15 cellular contexts compared by ENCODE assay signal in genomic region chr9:89411759-89412158, GRCh38.
A peak's percentile ranks its signal among the peaks of the same experiment; 100 is the strongest.
DNase-seq lines count a peak whose midpoint lies in the region; ATAC-seq and TF ChIP-seq lines count a peak whose summit lies in the region.
"Had no signal": no experiment of that assay in that cellular context is flagged by ENCODE, and none has a peak within 500 bp of the region (broad histone marks: within the 10 kb centered on the region; RNA-seq: fewer than 3 reads in every experiment).

No MANE protein-coding gene starts in this region.

- peaks cover 87% of the 10 kb centered on the region for H3K4me1 Mint-ChIP-seq in activated CD4-positive, alpha-beta T cell treated with anti-CD3 and anti-CD28 coated beads, Interleukin-2, amount 10 ng/mL, durations not matched to agents 7 days and 5 days
- H3K4me1 Mint-ChIP-seq in activated B cell treated with CpG ODN at 0.5 μM for 24 hours = peaks cover 56% of the 10 kb centered on the region

- ATAC-seq in activated B cell treated with CpG ODN at 0.5 μM for 24 hours (ENCODE audit: low read depth) (no peak), psoas muscle (no peak)
- ATAC-seq: A549, K562 had no signal

- no peak overlapping the region for H4K5ac ChIP-seq in mesendoderm (ENCODE audit: low read length)

- TF ChIP-seq CTCF in activated B cell treated with CpG ODN at 0.5 μM for 24 hours (IDR thresholded peaks at IDR 0.05) (no peak), dorsolateral prefrontal cortex (IDR thresholded peaks at IDR 0.05 in 54 of 56, conservative IDR thresholded peaks at IDR 0.05 in 2 of 56; ENCODE audit: low read depth in 1 of 56, partially characterized antibody in 56 of 56) (no peak), psoas muscle (IDR thresholded peaks at IDR 0.05) (no peak)

- no peak overlapping the region for H3K18ac ChIP-seq in mesendoderm (ENCODE audit: low read length)

- H3K36me3 ChIP-seq in psoas muscle (ENCODE audit: insufficient read depth in 1 of 2, low read depth in 1 of 2) (no peaks in the 10 kb centered on the region), mesendoderm (ENCODE audit: control insufficient read depth, insufficient read depth, low read length) (no peaks in the 10 kb centered on the region)
- H3K36me3 ChIP-seq: left ventricle myocardium inferior had no signal

- H3K36me3 Mint-ChIP-seq in activated CD4-positive, alpha-beta T cell treated with anti-CD3 and anti-CD28 coated beads, Interleukin-2, amount 10 ng/mL, durations not matched to agents 7 days and 5 days (ENCODE audit: low read depth) = peaks cover 87% of the 10 kb centered on the region
- H3K36me3 Mint-ChIP-seq in activated B cell treated with CpG ODN at 0.5 μM for 24 hours (ENCODE audit: low read depth) = peaks cover 39% of the 10 kb centered on the region

- no peak overlapping the region for H2BK15ac ChIP-seq in mesendoderm (replicated peaks; ENCODE audit: low read depth)

- 65 to 89% (median 66%) methylated on average over 6 of the region's 6 CpGs for WGBS in psoas muscle, 3 donors
- WGBS in mesendoderm (ENCODE audit: extremely low coverage, insufficient coverage, low lambda C conversion rate) = no CpG with 5 or more reads among the region's 6 CpGs

- peaks cover 2% of the 10 kb centered on the region for H3K79me1 ChIP-seq in mesendoderm (ENCODE audit: low read length)

- H3K23ac ChIP-seq in mesendoderm (ENCODE audit: low read length) = no peak overlapping the region

- H2BK120ac ChIP-seq in mesendoderm (ENCODE audit: low read depth, low read length) = no peak overlapping the region

- no peak overlapping the region for H2BK5ac ChIP-seq in mesendoderm (ENCODE audit: low read length)

- peak overlapping the region; percentile 87 for H3K27ac Mint-ChIP-seq in activated CD4-positive, alpha-beta T cell treated with anti-CD3 and anti-CD28 coated beads, Interleukin-2, amount 10 ng/mL, durations not matched to agents 7 days and 5 days
- H3K27ac Mint-ChIP-seq in activated B cell treated with CpG ODN at 0.5 μM for 24 hours = peak overlapping the region; percentile 59

- no peak overlapping the region for H3K4me2 ChIP-seq in mesendoderm (ENCODE audit: low read length)
- H3K4me2 ChIP-seq: A549 had no signal

- no peak overlapping the region for H3K9ac ChIP-seq in mesendoderm (ENCODE audit: low read length)

- CTCF ChIA-PET in activated CD4-positive, alpha-beta T cell treated with anti-CD3 and anti-CD28 coated beads, Interleukin-2, amount 10 ng/mL, durations not matched to agents 7 days and 5 days (lab: Charles Lee) = interaction anchor here (1.6 to 1.7 kb wide), 2 partner anchors 45 to 138 kb away, joined by 3 to 6 read pairs; no protein-coding TSS in a partner anchor
- CTCF ChIA-PET in activated B cell treated with CpG ODN at 0.5 μM for 24 hours (lab: Charles Lee) = no interaction called here

- H3K4me3 Mint-ChIP-seq in activated CD4-positive, alpha-beta T cell treated with anti-CD3 and anti-CD28 coated beads, Interleukin-2, amount 10 ng/mL, durations not matched to agents 7 days and 5 days = no peak overlapping the region
- H3K4me3 Mint-ChIP-seq in activated B cell treated with CpG ODN at 0.5 μM for 24 hours = no peak overlapping the region

- no peak overlapping the region for H2AK5ac ChIP-seq in mesendoderm (ENCODE audit: low read length)

- H3K4me1 ChIP-seq in psoas muscle = peaks cover 50% of the 10 kb centered on the region
- H3K4me1 ChIP-seq in mesendoderm (ENCODE audit: control insufficient read depth, low read depth, low read length) = peaks cover 14% of the 10 kb centered on the region
- H3K4me1 ChIP-seq: A549 had no signal

- H3K79me2 ChIP-seq in mesendoderm (ENCODE audit: control insufficient read depth, insufficient read depth, low read length) = no peaks in the 10 kb centered on the region

- H3K27ac ChIP-seq in dorsolateral prefrontal cortex = peak overlapping the region in 41 of 59 donors; percentile 1 to 83 (median 51)
- peak overlapping the region; percentile 24 for H3K27ac ChIP-seq in psoas muscle
- H3K27ac ChIP-seq in mesendoderm (ENCODE audit: low read depth, low read length) = no peak overlapping the region
- H3K27ac ChIP-seq: A549, HL-60, left ventricle myocardium inferior had no signal

- no peaks in the 10 kb centered on the region for H3K27me3 Mint-ChIP-seq in activated CD4-positive, alpha-beta T cell treated with anti-CD3 and anti-CD28 coated beads, Interleukin-2, amount 10 ng/mL, durations not matched to agents 7 days and 5 days
- H3K27me3 Mint-ChIP-seq in activated B cell treated with CpG ODN at 0.5 μM for 24 hours = no peaks in the 10 kb centered on the region

- peaks cover 4% of the 10 kb centered on the region for H3K9me3 Mint-ChIP-seq in activated CD4-positive, alpha-beta T cell treated with anti-CD3 and anti-CD28 coated beads, Interleukin-2, amount 10 ng/mL, durations not matched to agents 7 days and 5 days
- peaks cover 5% of the 10 kb centered on the region for H3K9me3 Mint-ChIP-seq in activated B cell treated with CpG ODN at 0.5 μM for 24 hours

- H4K8ac ChIP-seq in mesendoderm (ENCODE audit: low read depth, low read length) = no peak overlapping the region

- no peak overlapping the region for H3K56ac ChIP-seq in mesendoderm (ENCODE audit: low read length)

- no peaks in the 10 kb centered on the region for H3K9me3 ChIP-seq in psoas muscle
- H3K9me3 ChIP-seq: A549 had no signal

- intact Hi-C loops in activated B cell treated with CpG ODN at 0.5 μM for 24 hours (cut with micrococcal nuclease) (no loop called here), dorsolateral prefrontal cortex (cut with DNase I) (no loop called here), psoas muscle (cut with DNase I) (loop anchor here (10.0 kb wide), 1 partner anchor 133 kb away; no protein-coding TSS in a partner anchor)

- no peaks in the 10 kb centered on the region for H3K27me3 ChIP-seq in dorsolateral prefrontal cortex
- H3K27me3 ChIP-seq in psoas muscle (ENCODE audit: insufficient read depth in 3 of 3, low read length in 2 of 3) = no peaks in the 10 kb centered on the region
- H3K27me3 ChIP-seq in mesendoderm (ENCODE audit: insufficient read depth, low read length, poor library complexity) = no peaks in the 10 kb centered on the region

- no peak for DNase-seq in activated CD4-positive, alpha-beta T cell treated with anti-CD3 and anti-CD28 coated beads, Interleukin-2, amount 10 ng/mL, durations not matched to agents 7 days and 5 days
- DNase-seq in activated CD4-positive, alpha-beta T cell treated with anti-CD3 and anti-CD28 coated beads, Interleukin-2, amount 50 U/mL, for 1 hour = no peak
- DNase-seq in activated B cell treated with CpG ODN at 0.5 μM for 24 hours (no peak), dorsolateral prefrontal cortex (no peak), psoas muscle (no peak), mesendoderm (no peak), NCI-H510A (lab: John Stamatoyannopoulos, UW) (no peak), NCI-H146 treated with DMSO at 0.1 percent for 48 hours (lab: John Stamatoyannopoulos, UW; ENCODE audit: unreplicated experiment) (no peak)
- DNase-seq: anterior cingulate cortex, foreskin fibroblast, left ventricle myocardium inferior, NCI-H1048 had no signal

- POLR2A ChIA-PET in activated CD4-positive, alpha-beta T cell treated with anti-CD3 and anti-CD28 coated beads, Interleukin-2, amount 10 ng/mL, durations not matched to agents 7 days and 5 days (lab: Charles Lee) = no interaction called here
- POLR2A ChIA-PET in activated B cell treated with CpG ODN at 0.5 μM for 24 hours (lab: Charles Lee) = no interaction called here

- H3K4ac ChIP-seq in mesendoderm (ENCODE audit: low read depth, low read length) = no peak overlapping the region

- H3K4me3 ChIP-seq in dorsolateral prefrontal cortex (no peak overlapping the region), psoas muscle (no peak overlapping the region), mesendoderm (ENCODE audit: low read length) (no peak overlapping the region)
- H3K4me3 ChIP-seq: A549, K562, left ventricle myocardium inferior had no signal

Comparison
In these comparisons a context has a peak if more than half of its experiments do, and no peak if none do; other contexts are left out.
1. intact Hi-C loops: an anchor here in psoas muscle (10.0 kb wide); none called in activated B cell treated with CpG ODN at 0.5 μM for 24 hours and dorsolateral prefrontal cortex.